1 cellular context compared by ENCODE assay signal in the genomic region with DNA sequence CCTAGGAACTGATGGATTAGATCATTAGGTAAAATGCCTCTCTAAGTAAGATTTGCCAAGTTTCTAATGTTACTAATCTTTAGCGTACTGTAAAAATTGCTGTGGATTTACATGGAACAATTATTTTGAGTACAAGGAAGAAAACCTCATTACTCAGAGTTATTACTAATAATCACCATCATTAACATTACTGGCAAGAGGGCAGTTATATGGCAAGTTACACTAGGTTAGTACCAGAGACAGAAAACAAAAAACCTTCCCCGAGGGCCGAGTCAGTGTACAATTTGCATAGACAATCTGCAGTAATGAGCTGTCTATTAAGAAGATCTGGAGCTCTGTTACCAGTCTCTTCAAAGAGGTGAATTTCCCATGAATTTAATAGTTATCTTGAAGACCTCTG.
TF ChIP-seq lines count a peak whose summit lies in the region.

No MANE protein-coding gene starts in this region.

TF ChIP-seq in SK-N-SH treated with all-trans-retinoic acid at 6 μM for 48 hours, 23 proteins besides CTCF, POLR2A, EP300 and RAD21 (continued from another document):
- TF ChIP-seq, protein P1, sequence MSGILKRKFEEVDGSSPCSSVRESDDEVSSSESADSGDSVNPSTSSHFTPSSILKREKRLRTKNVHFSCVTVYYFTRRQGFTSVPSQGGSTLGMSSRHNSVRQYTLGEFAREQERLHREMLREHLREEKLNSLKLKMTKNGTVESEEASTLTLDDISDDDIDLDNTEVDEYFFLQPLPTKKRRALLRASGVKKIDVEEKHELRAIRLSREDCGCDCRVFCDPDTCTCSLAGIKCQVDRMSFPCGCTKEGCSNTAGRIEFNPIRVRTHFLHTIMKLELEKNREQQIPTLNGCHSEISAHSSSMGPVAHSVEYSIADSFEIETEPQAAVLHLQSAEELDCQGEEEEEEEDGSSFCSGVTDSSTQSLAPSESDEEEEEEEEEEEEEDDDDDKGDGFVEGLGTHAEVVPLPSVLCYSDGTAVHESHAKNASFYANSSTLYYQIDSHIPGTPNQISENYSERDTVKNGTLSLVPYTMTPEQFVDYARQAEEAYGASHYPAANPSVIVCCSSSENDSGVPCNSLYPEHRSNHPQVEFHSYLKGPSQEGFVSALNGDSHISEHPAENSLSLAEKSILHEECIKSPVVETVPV (CRISPR knock-in tag; IDR thresholded peaks at IDR 0.05): no peak
- no peak for TF ChIP-seq RARB (CRISPR knock-in tag; IDR thresholded peaks at IDR 0.05)
- no peak for TF ChIP-seq TOX (CRISPR knock-in tag; IDR thresholded peaks at IDR 0.05; ENCODE audit: borderline replicate concordance)
- no peak for TF ChIP-seq SNAI2 (CRISPR knock-in tag; IDR thresholded peaks at IDR 0.05)
- TF ChIP-seq, protein P2, sequence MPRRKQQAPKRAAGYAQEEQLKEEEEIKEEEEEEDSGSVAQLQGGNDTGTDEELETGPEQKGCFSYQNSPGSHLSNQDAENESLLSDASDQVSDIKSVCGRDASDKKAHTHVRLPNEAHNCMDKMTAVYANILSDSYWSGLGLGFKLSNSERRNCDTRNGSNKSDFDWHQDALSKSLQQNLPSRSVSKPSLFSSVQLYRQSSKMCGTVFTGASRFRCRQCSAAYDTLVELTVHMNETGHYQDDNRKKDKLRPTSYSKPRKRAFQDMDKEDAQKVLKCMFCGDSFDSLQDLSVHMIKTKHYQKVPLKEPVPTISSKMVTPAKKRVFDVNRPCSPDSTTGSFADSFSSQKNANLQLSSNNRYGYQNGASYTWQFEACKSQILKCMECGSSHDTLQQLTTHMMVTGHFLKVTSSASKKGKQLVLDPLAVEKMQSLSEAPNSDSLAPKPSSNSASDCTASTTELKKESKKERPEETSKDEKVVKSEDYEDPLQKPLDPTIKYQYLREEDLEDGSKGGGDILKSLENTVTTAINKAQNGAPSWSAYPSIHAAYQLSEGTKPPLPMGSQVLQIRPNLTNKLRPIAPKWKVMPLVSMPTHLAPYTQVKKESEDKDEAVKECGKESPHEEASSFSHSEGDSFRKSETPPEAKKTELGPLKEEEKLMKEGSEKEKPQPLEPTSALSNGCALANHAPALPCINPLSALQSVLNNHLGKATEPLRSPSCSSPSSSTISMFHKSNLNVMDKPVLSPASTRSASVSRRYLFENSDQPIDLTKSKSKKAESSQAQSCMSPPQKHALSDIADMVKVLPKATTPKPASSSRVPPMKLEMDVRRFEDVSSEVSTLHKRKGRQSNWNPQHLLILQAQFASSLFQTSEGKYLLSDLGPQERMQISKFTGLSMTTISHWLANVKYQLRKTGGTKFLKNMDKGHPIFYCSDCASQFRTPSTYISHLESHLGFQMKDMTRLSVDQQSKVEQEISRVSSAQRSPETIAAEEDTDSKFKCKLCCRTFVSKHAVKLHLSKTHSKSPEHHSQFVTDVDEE (CRISPR knock-in tag; IDR thresholded peaks at IDR 0.05): no peak
- no peak for TF ChIP-seq OSR1 (CRISPR knock-in tag; IDR thresholded peaks at IDR 0.05)
- no peak for TF ChIP-seq ZFP30 (CRISPR knock-in tag; IDR thresholded peaks at IDR 0.05)
- no peak for TF ChIP-seq PPARA (CRISPR knock-in tag; IDR thresholded peaks at IDR 0.05; ENCODE audit: borderline replicate concordance)
- TF ChIP-seq CSDC2 (CRISPR knock-in tag; IDR thresholded peaks at IDR 0.05): no peak
- TF ChIP-seq ZNF565 (CRISPR knock-in tag; conservative IDR thresholded peaks at IDR 0.05; ENCODE audit: low read depth): no peak
- no peak for TF ChIP-seq ZNF70 (CRISPR knock-in tag; IDR thresholded peaks at IDR 0.05)
- TF ChIP-seq, protein P3, sequence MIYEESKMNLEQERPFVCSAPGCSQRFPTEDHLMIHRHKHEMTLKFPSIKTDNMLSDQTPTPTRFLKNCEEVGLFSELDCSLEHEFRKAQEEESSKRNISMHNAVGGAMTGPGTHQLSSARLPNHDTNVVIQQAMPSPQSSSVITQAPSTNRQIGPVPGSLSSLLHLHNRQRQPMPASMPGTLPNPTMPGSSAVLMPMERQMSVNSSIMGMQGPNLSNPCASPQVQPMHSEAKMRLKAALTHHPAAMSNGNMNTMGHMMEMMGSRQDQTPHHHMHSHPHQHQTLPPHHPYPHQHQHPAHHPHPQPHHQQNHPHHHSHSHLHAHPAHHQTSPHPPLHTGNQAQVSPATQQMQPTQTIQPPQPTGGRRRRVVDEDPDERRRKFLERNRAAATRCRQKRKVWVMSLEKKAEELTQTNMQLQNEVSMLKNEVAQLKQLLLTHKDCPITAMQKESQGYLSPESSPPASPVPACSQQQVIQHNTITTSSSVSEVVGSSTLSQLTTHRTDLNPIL (CRISPR knock-in tag; IDR thresholded peaks at IDR 0.05; ENCODE audit: low read depth): no peak
- no peak for TF ChIP-seq ZNF8 (CRISPR knock-in tag; IDR thresholded peaks at IDR 0.05)
TF ChIP-seq in SK-N-SH treated with all-trans-retinoic acid at 6 μM for 48 hours: peak in this region for 0.
